17 cellular contexts compared by ENCODE assay signal in genomic region chr10:129848571-129849451, GRCh38.
"Had no signal": no experiment of that assay in that cellular context is flagged by ENCODE, and none has a peak within 500 bp of the region (broad histone marks: within the 10 kb centered on the region; RNA-seq: fewer than 3 reads in every experiment).

No MANE protein-coding gene starts in this region.

- ATAC-seq: activated naive CD4-positive, alpha-beta T cell treated with anti-CD3 and anti-CD28 coated beads, Interleukin-2, amount 50 U/mL, for 72 hours; foreskin keratinocyte; left lung; stimulated activated naive CD8-positive, alpha-beta T cell treated with anti-CD3 and anti-CD28 coated beads, Interleukin-15, Interleukin-2, amounts not matched to agents 100 U/mL and 50 U/mL, for 24 hours had no signal

- H3K4me3 Mint-ChIP-seq: activated T-helper 1 cell treated with anti-CD3 and anti-CD28 coated beads, Interleukin-12 subunit alpha, Interleukin-12 subunit beta, Interleukin-2, Interleukin-4 antibody, amounts not matched to agents 30 ng/mL and 10 ng/mL and 1 ng/mL, durations not matched to agents 14 hours and 24 hours and 36 hours; nephron progenitor cell had no signal

- DNase-seq: activated CD4-positive, alpha-beta T cell treated with anti-CD3 and anti-CD28 coated beads, Interleukin-2, amount 50 U/mL, for 48 hours; activated gamma-delta T cell treated with Interleukin-2 at 50 U/mL for 16 hours; cerebellar nuclear complex; effector CD4-positive, alpha-beta T cell; foreskin keratinocyte; hypothalamus; midbrain; nephron progenitor cell; occipital lobe; retina; stimulated activated CD4-positive, alpha-beta T cell treated with anti-CD3 and anti-CD28 coated beads, Interleukin-2, amount 100 ng/mL, for 24 hours; stimulated activated naive CD8-positive, alpha-beta T cell treated with anti-CD3 and anti-CD28 coated beads, Interleukin-15, Interleukin-2, amounts not matched to agents 100 U/mL and 50 U/mL, for 24 hours; transverse colon; uterus had no signal

- H3K9me3 Mint-ChIP-seq: activated naive CD4-positive, alpha-beta T cell treated with anti-CD3 and anti-CD28 coated beads, Interleukin-2, amount 50 U/mL, for 72 hours; activated T-helper 1 cell treated with anti-CD3 and anti-CD28 coated beads, Interleukin-12 subunit alpha, Interleukin-12 subunit beta, Interleukin-2, Interleukin-4 antibody, amounts not matched to agents 30 ng/mL and 10 ng/mL and 1 ng/mL, durations not matched to agents 14 hours and 24 hours and 36 hours; nephron progenitor cell had no signal

- H3K36me3 Mint-ChIP-seq: activated naive CD4-positive, alpha-beta T cell treated with anti-CD3 and anti-CD28 coated beads, Interleukin-2, amount 50 U/mL, for 72 hours had no signal

- H3K27ac Mint-ChIP-seq: activated naive CD4-positive, alpha-beta T cell treated with anti-CD3 and anti-CD28 coated beads, Interleukin-2, amount 50 U/mL, for 72 hours; activated T-helper 1 cell treated with anti-CD3 and anti-CD28 coated beads, Interleukin-12 subunit alpha, Interleukin-12 subunit beta, Interleukin-2, Interleukin-4 antibody, amounts not matched to agents 30 ng/mL and 10 ng/mL and 1 ng/mL, durations not matched to agents 14 hours and 24 hours and 36 hours; nephron progenitor cell had no signal
